ENCODE assay signal across 1 cellular context in the genomic region with DNA sequence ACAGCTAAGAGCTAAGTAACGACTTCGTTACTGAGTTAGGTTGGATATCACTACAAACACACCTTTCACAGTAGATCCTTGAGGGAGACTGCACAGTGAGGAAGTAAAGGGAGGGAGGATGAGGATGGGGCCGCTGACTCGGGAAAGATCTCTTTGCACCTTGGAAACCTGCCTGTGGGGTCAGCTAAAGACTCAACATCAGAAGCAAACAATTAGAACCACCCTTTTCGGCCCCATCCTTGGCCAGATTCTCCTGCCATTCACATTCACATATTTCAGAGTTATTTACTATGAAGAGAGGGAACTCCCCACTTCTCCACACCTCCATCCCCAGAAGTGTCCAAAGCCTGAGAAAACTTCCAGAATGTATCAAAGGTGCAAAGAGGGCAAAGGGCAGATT.
TF ChIP-seq lines count a peak whose summit lies in the region.

No MANE protein-coding gene starts in this region.

TF ChIP-seq in HepG2, 621 proteins besides CTCF, POLR2A, EP300 and RAD21:
- TF ChIP-seq, protein P1, sequence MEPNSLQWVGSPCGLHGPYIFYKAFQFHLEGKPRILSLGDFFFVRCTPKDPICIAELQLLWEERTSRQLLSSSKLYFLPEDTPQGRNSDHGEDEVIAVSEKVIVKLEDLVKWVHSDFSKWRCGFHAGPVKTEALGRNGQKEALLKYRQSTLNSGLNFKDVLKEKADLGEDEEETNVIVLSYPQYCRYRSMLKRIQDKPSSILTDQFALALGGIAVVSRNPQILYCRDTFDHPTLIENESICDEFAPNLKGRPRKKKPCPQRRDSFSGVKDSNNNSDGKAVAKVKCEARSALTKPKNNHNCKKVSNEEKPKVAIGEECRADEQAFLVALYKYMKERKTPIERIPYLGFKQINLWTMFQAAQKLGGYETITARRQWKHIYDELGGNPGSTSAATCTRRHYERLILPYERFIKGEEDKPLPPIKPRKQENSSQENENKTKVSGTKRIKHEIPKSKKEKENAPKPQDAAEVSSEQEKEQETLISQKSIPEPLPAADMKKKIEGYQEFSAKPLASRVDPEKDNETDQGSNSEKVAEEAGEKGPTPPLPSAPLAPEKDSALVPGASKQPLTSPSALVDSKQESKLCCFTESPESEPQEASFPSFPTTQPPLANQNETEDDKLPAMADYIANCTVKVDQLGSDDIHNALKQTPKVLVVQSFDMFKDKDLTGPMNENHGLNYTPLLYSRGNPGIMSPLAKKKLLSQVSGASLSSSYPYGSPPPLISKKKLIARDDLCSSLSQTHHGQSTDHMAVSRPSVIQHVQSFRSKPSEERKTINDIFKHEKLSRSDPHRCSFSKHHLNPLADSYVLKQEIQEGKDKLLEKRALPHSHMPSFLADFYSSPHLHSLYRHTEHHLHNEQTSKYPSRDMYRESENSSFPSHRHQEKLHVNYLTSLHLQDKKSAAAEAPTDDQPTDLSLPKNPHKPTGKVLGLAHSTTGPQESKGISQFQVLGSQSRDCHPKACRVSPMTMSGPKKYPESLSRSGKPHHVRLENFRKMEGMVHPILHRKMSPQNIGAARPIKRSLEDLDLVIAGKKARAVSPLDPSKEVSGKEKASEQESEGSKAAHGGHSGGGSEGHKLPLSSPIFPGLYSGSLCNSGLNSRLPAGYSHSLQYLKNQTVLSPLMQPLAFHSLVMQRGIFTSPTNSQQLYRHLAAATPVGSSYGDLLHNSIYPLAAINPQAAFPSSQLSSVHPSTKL (CRISPR knock-in tag; IDR thresholded peaks at IDR 0.05), result no peak
- TF ChIP-seq ZNF234 (CRISPR knock-in tag; conservative IDR thresholded peaks at IDR 0.05), result no peak
TF ChIP-seq in HepG2: peak in this region for 0.
